In genomic region chr21:38622081-38622826, GRCh38 we compare ENCODE assay signal across 28 cellular contexts.
"Had no signal": no experiment of that assay in that cellular context is flagged by ENCODE, and none has a peak within 500 bp of the region (broad histone marks: within the 10 kb centered on the region; RNA-seq: fewer than 3 reads in every experiment).

No MANE protein-coding gene starts in this region.

- H3K9me3 ChIP-seq: left ventricle myocardium inferior, neutrophil, ovary, thyroid gland, upper lobe of right lung had no signal

- H3K27me3 ChIP-seq: neutrophil, ovary, thyroid gland, upper lobe of right lung had no signal

- H3K27me3 Mint-ChIP-seq: activated CD4-positive, alpha-beta T cell treated with anti-CD3 and anti-CD28 coated beads for 36 hours; activated CD8-positive, alpha-beta memory T cell treated with anti-CD3 and anti-CD28 coated beads, Interleukin-2, amount 10 ng/mL, durations not matched to agents 7 days and 5 days; activated naive CD8-positive, alpha-beta T cell; stimulated activated memory B cell treated with anti-CD40 and anti-IgM and Interleukin-4, amounts not matched to agents 10 μg/mL and 1 μg/mL and 100 μg/mL, for 72 hours; stimulated activated naive CD8-positive, alpha-beta T cell treated with anti-CD3 and anti-CD28 coated beads, Interleukin-15, amount 100 ng/mL, for 72 hours had no signal

- H3K4me1 ChIP-seq: left ventricle myocardium inferior, upper lobe of right lung had no signal

- H3K4me3 ChIP-seq: left ventricle myocardium inferior, ovary, skin epidermis, thyroid gland, upper lobe of right lung had no signal

- H3K27ac ChIP-seq: brain microvascular endothelial cell, left ventricle myocardium inferior, neutrophil, ovary, skin epidermis, thyroid gland, upper lobe of right lung had no signal

- DNase-seq: activated CD4-positive, alpha-beta T cell treated with anti-CD3 and anti-CD28 coated beads for 36 hours; activated CD4-positive, CD25-positive, alpha-beta regulatory T cell; activated CD8-positive, alpha-beta memory T cell treated with anti-CD3 and anti-CD28 coated beads, Interleukin-2, amount 10 ng/mL, durations not matched to agents 7 days and 5 days; activated CD8-positive, alpha-beta T cell treated with anti-CD3 and anti-CD28 coated beads, Interleukin-2, amount 10 ng/mL, durations not matched to agents 7 days and 5 days; activated naive CD4-positive, alpha-beta T cell treated with Interleukin-2 at 50 U/mL for 16 hours; activated T-cell treated with anti-CD3 and anti-CD28 coated beads, Interleukin-2, amount 50 U/mL, for 48 hours; anterior cingulate cortex; brain microvascular endothelial cell; central memory CD4-positive, alpha-beta T cell; islet precursor cell; left ventricle myocardium inferior; ovary; stimulated activated CD4-positive, alpha-beta T cell treated with anti-CD3 and anti-CD28 coated beads, Interleukin-4, amount 100 ng/mL, for 24 hours; stimulated activated naive CD8-positive, alpha-beta T cell treated with anti-CD3 and anti-CD28 coated beads, Interleukin-15, amount 100 ng/mL, for 72 hours; T-helper 1 cell; thyroid gland; upper lobe of right lung had no signal

- H3K36me3 Mint-ChIP-seq: activated CD8-positive, alpha-beta memory T cell treated with anti-CD3 and anti-CD28 coated beads, Interleukin-2, amount 10 ng/mL, durations not matched to agents 7 days and 5 days; activated naive CD8-positive, alpha-beta T cell; stimulated activated memory B cell treated with anti-CD40 and anti-IgM and Interleukin-4, amounts not matched to agents 10 μg/mL and 1 μg/mL and 100 μg/mL, for 72 hours had no signal

- FAIRE-seq: endothelial cell of umbilical vein, frontal cortex had no signal

- H3K36me3 ChIP-seq: brain microvascular endothelial cell, left ventricle myocardium inferior, neutrophil, ovary, thyroid gland, upper lobe of right lung had no signal

- ATAC-seq: activated CD4-positive, alpha-beta T cell treated with anti-CD3 and anti-CD28 coated beads for 36 hours; activated CD8-positive, alpha-beta memory T cell treated with anti-CD3 and anti-CD28 coated beads, Interleukin-2, amount 10 ng/mL, durations not matched to agents 7 days and 5 days; activated CD8-positive, alpha-beta T cell treated with anti-CD3 and anti-CD28 coated beads, Interleukin-2, amount 10 ng/mL, durations not matched to agents 7 days and 5 days; sciatic nerve; stimulated activated memory B cell treated with anti-CD40 and anti-IgM and Interleukin-4, amounts not matched to agents 10 μg/mL and 1 μg/mL and 100 μg/mL, for 72 hours; stimulated activated naive CD8-positive, alpha-beta T cell treated with anti-CD3 and anti-CD28 coated beads, Interleukin-15, amount 100 ng/mL, for 72 hours had no signal

- H3K4me3 Mint-ChIP-seq: activated CD4-positive, alpha-beta T cell treated with anti-CD3 and anti-CD28 coated beads for 36 hours; activated CD8-positive, alpha-beta memory T cell treated with anti-CD3 and anti-CD28 coated beads, Interleukin-2, amount 10 ng/mL, durations not matched to agents 7 days and 5 days; activated CD8-positive, alpha-beta T cell treated with anti-CD3 and anti-CD28 coated beads, Interleukin-2, amount 10 ng/mL, durations not matched to agents 7 days and 5 days; activated naive CD8-positive, alpha-beta T cell; nephron; stimulated activated memory B cell treated with anti-CD40 and anti-IgM and Interleukin-4, amounts not matched to agents 10 μg/mL and 1 μg/mL and 100 μg/mL, for 72 hours; stimulated activated naive CD8-positive, alpha-beta T cell treated with anti-CD3 and anti-CD28 coated beads, Interleukin-15, amount 100 ng/mL, for 72 hours; T-helper 2 cell treated with Interferon-gamma antibody and Interleukin-4, amounts not matched to agents 5 μg/mL and 100 μg/mL, for 36 hours had no signal

- H3K9me3 Mint-ChIP-seq: activated T-helper 2 cell treated with anti-CD3 and anti-CD28 coated beads, Interferon-gamma antibody, Interleukin-2, Interleukin-4, amounts not matched to agents 10 μg/mL and 5 μg/mL and 100 μg/mL, durations not matched to agents 14 hours and 24 hours and 36 hours; nephron; stimulated activated memory B cell treated with anti-CD40 and anti-IgM and Interleukin-4, amounts not matched to agents 10 μg/mL and 1 μg/mL and 100 μg/mL, for 72 hours; stimulated activated naive CD8-positive, alpha-beta T cell treated with anti-CD3 and anti-CD28 coated beads, Interleukin-15, amount 100 ng/mL, for 72 hours; T-helper 2 cell treated with Interferon-gamma antibody and Interleukin-4, amounts not matched to agents 5 μg/mL and 100 μg/mL, for 36 hours had no signal

- H3K27ac Mint-ChIP-seq: activated CD4-positive, alpha-beta T cell treated with anti-CD3 and anti-CD28 coated beads for 36 hours; activated CD8-positive, alpha-beta memory T cell treated with anti-CD3 and anti-CD28 coated beads, Interleukin-2, amount 10 ng/mL, durations not matched to agents 7 days and 5 days; activated CD8-positive, alpha-beta T cell treated with anti-CD3 and anti-CD28 coated beads, Interleukin-2, amount 10 ng/mL, durations not matched to agents 7 days and 5 days; activated naive CD8-positive, alpha-beta T cell; activated T-helper 2 cell treated with anti-CD3 and anti-CD28 coated beads, Interferon-gamma antibody, Interleukin-2, Interleukin-4, amounts not matched to agents 10 μg/mL and 5 μg/mL and 100 μg/mL, durations not matched to agents 14 hours and 24 hours and 36 hours; nephron; progenitor cell of endocrine pancreas; stimulated activated memory B cell treated with anti-CD40 and anti-IgM and Interleukin-4, amounts not matched to agents 10 μg/mL and 1 μg/mL and 100 μg/mL, for 72 hours; stimulated activated naive CD8-positive, alpha-beta T cell treated with anti-CD3 and anti-CD28 coated beads, Interleukin-15, amount 100 ng/mL, for 72 hours; T-helper 2 cell treated with Interferon-gamma antibody and Interleukin-4, amounts not matched to agents 5 μg/mL and 100 μg/mL, for 36 hours had no signal

- H3K4me1 Mint-ChIP-seq: activated CD4-positive, alpha-beta T cell treated with anti-CD3 and anti-CD28 coated beads for 36 hours; activated CD8-positive, alpha-beta memory T cell treated with anti-CD3 and anti-CD28 coated beads, Interleukin-2, amount 10 ng/mL, durations not matched to agents 7 days and 5 days; stimulated activated memory B cell treated with anti-CD40 and anti-IgM and Interleukin-4, amounts not matched to agents 10 μg/mL and 1 μg/mL and 100 μg/mL, for 72 hours; stimulated activated naive CD8-positive, alpha-beta T cell treated with anti-CD3 and anti-CD28 coated beads, Interleukin-15, amount 100 ng/mL, for 72 hours had no signal
